In genomic region chr12:100267603-100268281, GRCh38 we compare ENCODE assay signal across 8 cellular contexts. TPM values are rescaled to one million over a fixed set of nuclear protein-coding genes. Genes with fewer than 3 reads are reported as not detected.
DNase-seq lines count a peak whose midpoint lies in the region; ATAC-seq, FAIRE-seq and TF ChIP-seq lines count a peak whose summit lies in the region.

No MANE protein-coding gene starts in this region.

- intact Hi-C loops in mammary epithelial cell (cut with micrococcal nuclease) (loop anchor here (2.0 to 5.0 kb wide), 4 partner anchors 33 to 125 kb away; partner anchors contain the start of genes ACTR6 and BLTP3B), HepG2 (cut with micrococcal nuclease; ENCODE audit: unreplicated experiment) (loop anchor here (5.0 kb wide), 2 partner anchors 65 to 125 kb away; partner anchors contain the start of genes ACTR6 and BLTP3B)

- CTCF ChIA-PET in mammary epithelial cell (lab: Charles Lee; ENCODE audit: low non-redundant PET): interaction anchor here (0.7 kb wide), 1 partner anchor 478 kb away, joined by 22 read pairs; no protein-coding TSS in a partner anchor
- CTCF ChIA-PET in HepG2 (lab: Yijun Ruan, JAX; ENCODE audit: low intra/inter-chr PET ratio, low total read pairs): no interaction called here

- no peak for TF ChIP-seq EP300 in HepG2 (IDR thresholded peaks at IDR 0.05; ENCODE audit: low read depth in 2 of 2, low read length in 2 of 2)
- no peak for TF ChIP-seq EP300 in HepG2 (CRISPR knock-in tag; IDR thresholded peaks at IDR 0.05; ENCODE audit: borderline replicate concordance)

- in situ Hi-C loops in mammary epithelial cell (cut with MboI; ENCODE audit: low sequenced_read_pairs in 2 of 2): no loop called here
- in situ Hi-C loops in HepG2 (cut with HindIII; ENCODE audit: extremely low pct_ligation_motif_present, low pct_unique_long_range_greater_than_20kb): no loop called here

- H3K27ac Mint-ChIP-seq in stimulated activated naive B cell treated with anti-CD40 and anti-IgM and Interleukin-4, amounts not matched to agents 10 μg/mL and 1 μg/mL and 100 μg/mL, for 72 hours: peak overlapping the region; percentile 98

- H3K27me3 Mint-ChIP-seq in stimulated activated naive B cell treated with anti-CD40 and anti-IgM and Interleukin-4, amounts not matched to agents 10 μg/mL and 1 μg/mL and 100 μg/mL, for 72 hours: no peaks in the 10 kb centered on the region

- 0% methylated on average over 6 of the region's 33 CpGs for WGBS in mammary epithelial cell (ENCODE audit: low coverage, missing lambda C conversion rate)
- whole genome bisulfite sequencing in HepG2 (ENCODE audit: low lambda C conversion rate): under 1% methylated on average over 16 of the region's 33 CpGs

- H3K27ac ChIP-seq in OCI-LY1 (ENCODE audit: low read depth, low read length, poor library complexity, severe bottlenecking) (no peak overlapping the region), mammary epithelial cell (ENCODE audit: insufficient read depth, low read depth, low read length) (peak overlapping the region; percentile 94), HepG2 (ENCODE audit: extremely low read length, insufficient read depth, low read length) (peak overlapping the region; percentile 91)

- H3K4me2 ChIP-seq in OCI-LY1 (ENCODE audit: low read length): peak overlapping the region; percentile 88
- H3K4me2 ChIP-seq in mammary epithelial cell (ENCODE audit: insufficient read depth, low read depth, low read length): peak overlapping the region; percentile 94
- peak overlapping the region; percentile 91 for H3K4me2 ChIP-seq in HepG2 (ENCODE audit: low read depth, low read length)

- H3K9ac ChIP-seq in OCI-LY1 (ENCODE audit: low read length) (peak overlapping the region; percentile 74), mammary epithelial cell (ENCODE audit: insufficient read depth, low read length) (peak overlapping the region; percentile 92), HepG2 (ENCODE audit: insufficient read depth, low read depth, low read length) (peak overlapping the region; percentile 96)

- H3K36me3 Mint-ChIP-seq in stimulated activated naive B cell treated with anti-CD40 and anti-IgM and Interleukin-4, amounts not matched to agents 10 μg/mL and 1 μg/mL and 100 μg/mL, for 72 hours: peaks cover 0 to 4% of the 10 kb centered on the region in 2 donors

- no peaks in the 10 kb centered on the region for H3K9me3 Mint-ChIP-seq in stimulated activated naive B cell treated with anti-CD40 and anti-IgM and Interleukin-4, amounts not matched to agents 10 μg/mL and 1 μg/mL and 100 μg/mL, for 72 hours

- H3K4me1 Mint-ChIP-seq in stimulated activated naive B cell treated with anti-CD40 and anti-IgM and Interleukin-4, amounts not matched to agents 10 μg/mL and 1 μg/mL and 100 μg/mL, for 72 hours: peaks cover 15 to 26% of the 10 kb centered on the region in 2 donors

- H2AFZ ChIP-seq in OCI-LY1 (ENCODE audit: low read length): no peak overlapping the region
- peak overlapping the region; percentile 92 for H2AFZ ChIP-seq in mammary epithelial cell (ENCODE audit: low read depth, low read length)
- H2AFZ ChIP-seq in HepG2 (ENCODE audit: low read length): no peak overlapping the region

- TF ChIP-seq CTCF in OCI-LY1 (IDR thresholded peaks at IDR 0.05; ENCODE audit: low read length) (no peak), mammary epithelial cell (conservative IDR thresholded peaks at IDR 0.05 in 1 of 2, IDR thresholded peaks at IDR 0.05 in 1 of 2; ENCODE audit: extremely low read depth in 1 of 2, insufficient read depth in 1 of 2, low read depth in 1 of 2, low read length in 2 of 2) (no peak), HepG2 (CRISPR knock-in tag; IDR thresholded peaks at IDR 0.05) (no peak)

- no peaks in the 10 kb centered on the region for H3K9me3 ChIP-seq in OCI-LY1 (ENCODE audit: low read length)
- H3K9me3 ChIP-seq in mammary epithelial cell (replicated peaks; ENCODE audit: insufficient read depth, low read length): no peaks in the 10 kb centered on the region
- H3K9me3 ChIP-seq in HepG2 (ENCODE audit: low read length): no peaks in the 10 kb centered on the region

- 0 out of 2 replicates have a peak, but pooled peaks have one; percentile 1 for TF ChIP-seq RAD21 in HepG2 (CRISPR knock-in tag; IDR thresholded peaks at IDR 0.05)

- peak; percentile 16 for ATAC-seq in HG02678 (IDR thresholded peaks at IDR 0.05; ENCODE audit: unreplicated experiment)
- peak; percentile 57 for ATAC-seq in HepG2
- ATAC-seq in stimulated activated naive B cell treated with anti-CD40 and anti-IgM and Interleukin-4, amounts not matched to agents 10 μg/mL and 1 μg/mL and 100 μg/mL, for 72 hours (replicated peaks): peak; percentile 2 to 12

- dilution Hi-C loops in mammary epithelial cell (cut with HindIII; ENCODE audit: low sequenced_read_pairs): no loop called here

- TF ChIP-seq POLR2A in HepG2 (IDR thresholded peaks at IDR 0.05; ENCODE audit: insufficient read depth in 1 of 2, low read depth in 2 of 2, low read length in 2 of 2): no peak

- H4K20me1 ChIP-seq in OCI-LY1 (ENCODE audit: insufficient read depth, low read length) (0 out of 2 replicates have a peak, but pooled peaks cover 2% of the 10 kb centered on the region), mammary epithelial cell (ENCODE audit: insufficient read depth, low read length) (no peaks in the 10 kb centered on the region), HepG2 (ENCODE audit: insufficient read depth, low read length) (peaks cover 10% of the 10 kb centered on the region; the same call in 1 of the 2 replicates)

- no peaks in the 10 kb centered on the region for H3K27me3 ChIP-seq in OCI-LY1 (ENCODE audit: insufficient read depth, low read length)
- H3K27me3 ChIP-seq in mammary epithelial cell (ENCODE audit: insufficient read depth, low read length): no peaks in the 10 kb centered on the region
- H3K27me3 ChIP-seq in HepG2 (ENCODE audit: control insufficient read depth in 1 of 2, insufficient read depth in 2 of 2, low read length in 2 of 2): no peaks in the 10 kb centered on the region; a peak in 1 of 5 replicates

- peaks cover 34% of the 10 kb centered on the region for H3K79me2 ChIP-seq in OCI-LY1 (ENCODE audit: insufficient read depth, low read length)
- peaks cover 52% of the 10 kb centered on the region for H3K79me2 ChIP-seq in mammary epithelial cell (ENCODE audit: insufficient read depth, low read length)
- peaks cover 52% of the 10 kb centered on the region for H3K79me2 ChIP-seq in HepG2 (ENCODE audit: insufficient read depth, low read length)

- no peaks in the 10 kb centered on the region for H3F3A ChIP-seq in OCI-LY1 (ENCODE audit: insufficient read depth, low read length)

- H3K4me3 ChIP-seq in OCI-LY1 (ENCODE audit: low read depth, low read length, poor library complexity, severe bottlenecking) (peak overlapping the region; percentile 81), mammary epithelial cell (replicated peaks in 1 of 3; ENCODE audit: insufficient read depth in 1 of 3, low read depth in 2 of 3, low read length in 3 of 3) (peak overlapping the region; percentile 75 to 88 (median 84)), HepG2 (replicated peaks in 1 of 3; ENCODE audit: insufficient read depth in 1 of 3, low read depth in 2 of 3, low read length in 3 of 3) (peak overlapping the region; percentile 91 to 93 (median 92))

- H3K9me2 ChIP-seq in OCI-LY1 (ENCODE audit: low read depth, low read length): no peaks in the 10 kb centered on the region

- DNase-seq in NOMO-1 treated with DMSO at 0.1 percent for 48 hours (lab: John Stamatoyannopoulos, UW; ENCODE audit: unreplicated experiment) (peak; percentile 31), NOMO-1 treated with dmso at 0.1 percent for 144 hours (lab: John Stamatoyannopoulos, UW; ENCODE audit: unreplicated experiment) (no peak), mammary epithelial cell (peak; percentile 42), HepG2 (ENCODE audit: low spot score) (peak; percentile 12), NCI-H1436 treated with DMSO at 0.1 percent for 48 hours (lab: John Stamatoyannopoulos, UW) (no peak)
- DNase-seq in stimulated activated naive B cell treated with anti-CD40 and anti-IgM and Interleukin-4, amounts not matched to agents 10 μg/mL and 1 μg/mL and 100 μg/mL, for 72 hours: no peak

- BruUV-seq in mammary epithelial cell (replicated peaks; lab: Mats Ljungman, UMichigan): no TSS peak
- BruUV-seq in HepG2 (replicated peaks; lab: Mats Ljungman, UMichigan): no TSS peak

- H3K4me1 ChIP-seq in OCI-LY1 (ENCODE audit: insufficient read depth, low read length, severe bottlenecking): peaks cover 27% of the 10 kb centered on the region
- peaks cover 12% of the 10 kb centered on the region for H3K4me1 ChIP-seq in mammary epithelial cell (ENCODE audit: insufficient read depth, low read length)
- peaks cover 41% of the 10 kb centered on the region for H3K4me1 ChIP-seq in HepG2 (ENCODE audit: insufficient read depth, low read length)

- POLR2A ChIA-PET in HepG2 (lab: Yijun Ruan, JAX): interaction anchor here (1.0 to 2.0 kb wide), 6 partner anchors 12 to 67 kb away, joined by 4 to 16 read pairs (median 6); partner anchors contain the start of gene ACTR6

- H3K36me3 ChIP-seq in OCI-LY1 (ENCODE audit: insufficient read depth, low read length) (0 out of 2 replicates have a peak, but pooled peaks cover 6% of the 10 kb centered on the region), mammary epithelial cell (ENCODE audit: insufficient read depth, low read length) (no peaks in the 10 kb centered on the region), HepG2 (replicated peaks in 1 of 2; ENCODE audit: control insufficient read depth in 1 of 2, insufficient read depth in 2 of 2, low read length in 2 of 2) (no peaks in the 10 kb centered on the region)

- no peak for FAIRE-seq in HepG2 (lab: Jason Lieb, UNC)

- peak overlapping the region; percentile 98 to 100 for H3K4me3 Mint-ChIP-seq in stimulated activated naive B cell treated with anti-CD40 and anti-IgM and Interleukin-4, amounts not matched to agents 10 μg/mL and 1 μg/mL and 100 μg/mL, for 72 hours

RNA-seq across cellular contexts. Expression of gene SCYL2, which starts 0.8 kb away (rescaled TPM):
- 10 to 100 TPM; 56.6 to 58.7 TPM for total RNA-seq in mammary epithelial cell
- polyA plus RNA-seq in mammary epithelial cell: 17.9 TPM
- polyA minus RNA-seq in mammary epithelial cell: 49.5 TPM
- 28.8 and 41.9 TPM in 2 replicates for total RNA-seq in HepG2 (2016; rRNA removed; fragmentation: Illumina TruSeq; extraction: Trizol)
- 57.9 and 65.3 TPM in 2 replicates for total RNA-seq in HepG2 (2016; cell fraction: cytosol; rRNA removed; fragmentation: Illumina TruSeq; extraction: Trizol; ENCODE audit: low read depth)
- 26.5 and 42.6 TPM in 2 replicates for total RNA-seq in HepG2 (2016; cell fraction: insoluble cytoplasmic fraction; rRNA removed; fragmentation: Illumina TruSeq; extraction: Trizol)
- total RNA-seq in HepG2 (2016; cell fraction: membrane; rRNA removed; fragmentation: Illumina TruSeq; extraction: Trizol): 20.6 and 24.8 TPM in 2 replicates
- 35.3 and 36.6 TPM in 2 replicates for total RNA-seq in HepG2 (2016; cell fraction: nucleus; rRNA removed; fragmentation: Illumina TruSeq; extraction: Trizol)
- 9.3 and 11.4 TPM in 2 replicates for polyA plus RNA-seq in HepG2 (2011; rRNA removed)
- polyA plus RNA-seq in HepG2 (2011; cell fraction: cytosol; rRNA removed): 5.1 and 8.8 TPM in 2 replicates
- polyA plus RNA-seq in HepG2 (2011; cell fraction: nucleus; rRNA removed): 8.6 and 9.3 TPM in 2 replicates
- 15.7 and 16.0 TPM in 2 replicates for polyA plus RNA-seq in HepG2 (2012)
- polyA plus RNA-seq in HepG2 (2016; cell fraction: cytosol; fragmentation: Illumina TruSeq; extraction: Trizol; ENCODE audit: low read depth): 1.2 and 1.4 TPM in 2 replicates
- 28.2 and 30.7 TPM in 2 replicates for polyA plus RNA-seq in HepG2 (2016; cell fraction: insoluble cytoplasmic fraction; fragmentation: Illumina TruSeq; extraction: Trizol; ENCODE audit: low read depth)
- polyA plus RNA-seq in HepG2 (2016; cell fraction: membrane; fragmentation: Illumina TruSeq; extraction: Trizol; ENCODE audit: low read depth): 4.9 and 5.7 TPM in 2 replicates
- 31.7 and 38.1 TPM in 2 replicates for polyA plus RNA-seq in HepG2 (2016; cell fraction: nucleus; fragmentation: Illumina TruSeq; extraction: Trizol; ENCODE audit: insufficient read depth, low read depth)
- 23.2 and 39.5 TPM in 2 replicates for polyA minus RNA-seq in HepG2 (2011; rRNA and poly(A)+ RNA removed; ENCODE audit: low replicate concordance)
- polyA minus RNA-seq in HepG2 (2011; cell fraction: cytosol; rRNA and poly(A)+ RNA removed): 17.8 and 20.7 TPM in 2 replicates
- 35.4 and 53.0 TPM in 2 replicates for polyA minus RNA-seq in HepG2 (2011; cell fraction: nucleus; rRNA and poly(A)+ RNA removed)

RNA-seq across cellular contexts. Expression of gene DEPDC4, which starts 0.9 kb away (rescaled TPM):
- total RNA-seq in mammary epithelial cell: 1 to 10 TPM in 1 of 2 donors, under 1 TPM in 1; 0.83 to 2.4 TPM
- 0.67 TPM for polyA plus RNA-seq in mammary epithelial cell
- not detected for polyA minus RNA-seq in mammary epithelial cell
- total RNA-seq in HepG2 (2016; rRNA removed; fragmentation: Illumina TruSeq; extraction: Trizol): 5.7 and 6.6 TPM in 2 replicates
- total RNA-seq in HepG2 (2016; cell fraction: cytosol; rRNA removed; fragmentation: Illumina TruSeq; extraction: Trizol; ENCODE audit: low read depth): 2.9 and 4.6 TPM in 2 replicates
- 6.5 and 7.4 TPM in 2 replicates for total RNA-seq in HepG2 (2016; cell fraction: insoluble cytoplasmic fraction; rRNA removed; fragmentation: Illumina TruSeq; extraction: Trizol)
- 2.8 and 4.0 TPM in 2 replicates for total RNA-seq in HepG2 (2016; cell fraction: membrane; rRNA removed; fragmentation: Illumina TruSeq; extraction: Trizol)
- total RNA-seq in HepG2 (2016; cell fraction: nucleus; rRNA removed; fragmentation: Illumina TruSeq; extraction: Trizol): 6.1 and 8.7 TPM in 2 replicates
- 1.5 and 2.2 TPM in 2 replicates for polyA plus RNA-seq in HepG2 (2011; rRNA removed)
- polyA plus RNA-seq in HepG2 (2011; cell fraction: cytosol; rRNA removed): 1.7 and 4.9 TPM in 2 replicates
- polyA plus RNA-seq in HepG2 (2011; cell fraction: nucleus; rRNA removed): 1.1 and 1.6 TPM in 2 replicates
- polyA plus RNA-seq in HepG2 (2012): 1.6 and 3.5 TPM in 2 replicates
- 1.8 and 2.8 TPM in 2 replicates for polyA plus RNA-seq in HepG2 (2016; cell fraction: cytosol; fragmentation: Illumina TruSeq; extraction: Trizol; ENCODE audit: low read depth)
- polyA plus RNA-seq in HepG2 (2016; cell fraction: insoluble cytoplasmic fraction; fragmentation: Illumina TruSeq; extraction: Trizol; ENCODE audit: low read depth): 5.9 and 6.8 TPM in 2 replicates
- 2.6 and 3.5 TPM in 2 replicates for polyA plus RNA-seq in HepG2 (2016; cell fraction: membrane; fragmentation: Illumina TruSeq; extraction: Trizol; ENCODE audit: low read depth)
- polyA plus RNA-seq in HepG2 (2016; cell fraction: nucleus; fragmentation: Illumina TruSeq; extraction: Trizol; ENCODE audit: insufficient read depth, low read depth): 1.7 and 7.0 TPM in 2 replicates
- 0.44 and 1.1 TPM in 2 replicates for polyA minus RNA-seq in HepG2 (2011; rRNA and poly(A)+ RNA removed; ENCODE audit: low replicate concordance)
- polyA minus RNA-seq in HepG2 (2011; cell fraction: cytosol; rRNA and poly(A)+ RNA removed): 1.6 and 2.0 TPM in 2 replicates
- 8.1 and 9.9 TPM in 2 replicates for polyA minus RNA-seq in HepG2 (2011; cell fraction: nucleus; rRNA and poly(A)+ RNA removed)

Comparison
In these comparisons a context has a peak if more than half of its experiments do, and no peak if none do; other contexts are left out.
1. DNase-seq: peak in NOMO-1 treated with DMSO at 0.1 percent for 48 hours (single experiment), mammary epithelial cell (single experiment) and HepG2 (single experiment); none in NOMO-1 treated with dmso at 0.1 percent for 144 hours (single experiment), stimulated activated naive B cell treated with anti-CD40 and anti-IgM and Interleukin-4, amounts not matched to agents 10 μg/mL and 1 μg/mL and 100 μg/mL, for 72 hours (single experiment) and NCI-H1436 treated with DMSO at 0.1 percent for 48 hours (single experiment).
2. ATAC-seq: peak in every context shown above with its lines; median percentile 57 in HepG2; 16 in HG02678; 7 in stimulated activated naive B cell treated with anti-CD40 and anti-IgM and Interleukin-4, amounts not matched to agents 10 μg/mL and 1 μg/mL and 100 μg/mL, for 72 hours.
3. Peak in every context shown above with its lines, with median percentiles within 50 percentile points of each other: H3K4me2 ChIP-seq, H3K4me3 ChIP-seq and H3K9ac ChIP-seq.